Comparison of ENCODE assay signal across 18 cellular contexts in genomic region chr4:91904556-91904955, GRCh38.
"Had no signal": no experiment of that assay in that cellular context is flagged by ENCODE, and none has a peak within 500 bp of the region (broad histone marks: within the 10 kb centered on the region; RNA-seq: fewer than 3 reads in every experiment).

No MANE protein-coding gene starts in this region.

- DNase-seq: cortex of kidney; hypothalamus; left ventricle myocardium superior; lower lobe of right lung; natural killer cell; occipital lobe; ovary; posterior cingulate gyrus; psoas muscle; right cardiac atrium; sigmoid colon; stimulated activated CD4-positive, alpha-beta T cell treated with anti-CD3 and anti-CD28 coated beads, Interleukin-2, amount 100 ng/mL, for 24 hours; stimulated activated CD4-positive, alpha-beta T cell treated with anti-CD3 and anti-CD28 coated beads, Interleukin-4, amount 100 ng/mL, for 4 hours; stimulated activated naive B cell treated with anti-CD40 and anti-IgM and Interleukin-4, amounts not matched to agents 10 μg/mL and 1 μg/mL and 100 μg/mL, for 72 hours; transverse colon; upper lobe of right lung; uterus had no signal

- H3K4me3 Mint-ChIP-seq: natural killer cell; stimulated activated naive B cell treated with anti-CD40 and anti-IgM and Interleukin-4, amounts not matched to agents 10 μg/mL and 1 μg/mL and 100 μg/mL, for 72 hours; stimulated activated naive CD8-positive, alpha-beta T cell treated with anti-CD3 and anti-CD28 coated beads, Interleukin-15, Interleukin-2, amounts not matched to agents 100 ng/mL and 50 ng/mL, for 24 hours had no signal

- H3K36me3 Mint-ChIP-seq: natural killer cell; stimulated activated naive B cell treated with anti-CD40 and anti-IgM and Interleukin-4, amounts not matched to agents 10 μg/mL and 1 μg/mL and 100 μg/mL, for 72 hours had no signal

- H3K4me3 ChIP-seq: lower lobe of right lung, ovary, psoas muscle, sigmoid colon, transverse colon, upper lobe of right lung, uterus had no signal

- H3K27me3 ChIP-seq: ovary, sigmoid colon, transverse colon, upper lobe of right lung, uterus had no signal

- H3K27ac Mint-ChIP-seq: natural killer cell; stimulated activated naive B cell treated with anti-CD40 and anti-IgM and Interleukin-4, amounts not matched to agents 10 μg/mL and 1 μg/mL and 100 μg/mL, for 72 hours; stimulated activated naive CD8-positive, alpha-beta T cell treated with anti-CD3 and anti-CD28 coated beads, Interleukin-15, Interleukin-2, amounts not matched to agents 100 ng/mL and 50 ng/mL, for 24 hours had no signal

- H3K27ac ChIP-seq: lower lobe of right lung, ovary, psoas muscle, sigmoid colon, transverse colon, upper lobe of right lung, uterus had no signal

- H3K4me1 Mint-ChIP-seq: natural killer cell; stimulated activated naive B cell treated with anti-CD40 and anti-IgM and Interleukin-4, amounts not matched to agents 10 μg/mL and 1 μg/mL and 100 μg/mL, for 72 hours had no signal

- H3K9me3 ChIP-seq: lower lobe of right lung, ovary, psoas muscle, sigmoid colon, transverse colon, upper lobe of right lung, uterus had no signal

- ATAC-seq: left ventricle myocardium superior; lower lobe of right lung; natural killer cell; psoas muscle; right cardiac atrium; stimulated activated naive B cell treated with anti-CD40 and anti-IgM and Interleukin-4, amounts not matched to agents 10 μg/mL and 1 μg/mL and 100 μg/mL, for 72 hours; upper lobe of right lung had no signal

- H3K4me1 ChIP-seq: lower lobe of right lung, psoas muscle, sigmoid colon, transverse colon, upper lobe of right lung, uterus had no signal

- H3K36me3 ChIP-seq: lower lobe of right lung, ovary, sigmoid colon, transverse colon, upper lobe of right lung, uterus had no signal

- H3K27me3 Mint-ChIP-seq: stimulated activated naive B cell treated with anti-CD40 and anti-IgM and Interleukin-4, amounts not matched to agents 10 μg/mL and 1 μg/mL and 100 μg/mL, for 72 hours; stimulated activated naive CD8-positive, alpha-beta T cell treated with anti-CD3 and anti-CD28 coated beads, Interleukin-15, Interleukin-2, amounts not matched to agents 100 ng/mL and 50 ng/mL, for 24 hours had no signal
